10 cellular contexts compared by ENCODE assay signal in the genomic region with DNA sequence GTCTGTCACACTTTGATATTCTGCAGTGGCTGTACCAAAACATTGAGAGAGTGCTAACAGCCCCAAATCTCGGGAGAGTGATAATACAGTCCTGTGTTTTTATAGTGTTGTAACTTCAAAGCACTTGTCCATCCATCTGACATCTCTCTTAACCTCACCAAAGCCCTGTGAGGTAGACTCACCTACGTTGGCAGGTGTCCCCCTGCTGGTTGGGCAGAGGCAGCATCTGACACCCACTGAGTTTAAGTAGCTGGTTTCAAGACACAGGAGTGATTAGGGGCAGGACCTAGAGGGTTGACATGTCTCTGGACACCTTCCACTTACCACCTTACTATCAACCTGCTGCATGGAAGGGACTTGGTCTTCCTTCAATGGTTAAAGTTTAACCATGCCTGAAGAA. TPM values are rescaled to one million over a fixed set of nuclear protein-coding genes. Genes with fewer than 3 reads are reported as not detected.
DNase-seq lines count a peak whose midpoint lies in the region; ATAC-seq, FAIRE-seq and TF ChIP-seq lines count a peak whose summit lies in the region.
"Had no signal": no experiment of that assay in that cellular context is flagged by ENCODE, and none has a peak within 500 bp of the region (broad histone marks: within the 10 kb centered on the region; RNA-seq: fewer than 3 reads in every experiment).

No MANE protein-coding gene starts in this region.

- in situ Hi-C loops in IMR-90 (cut with MboI; ENCODE audit: low sequenced_read_pairs) (no loop called here), GM12878 (cut with MboI) (no loop called here)

- H3K9ac ChIP-seq in IMR-90 (ENCODE audit: low read depth, low read length) (no peak overlapping the region), GM12878 (ENCODE audit: control insufficient read depth, insufficient read depth, low read length) (no peak overlapping the region), mesendoderm (ENCODE audit: low read length) (no peak overlapping the region)

- H3K36me3 ChIP-seq in IMR-90 (ENCODE audit: control insufficient read depth, insufficient read depth, low read length), result no peaks in the 10 kb centered on the region
- H3K36me3 ChIP-seq in GM12878 (ENCODE audit: control insufficient read depth in 2 of 2, insufficient read depth in 2 of 2, low read length in 1 of 2), result no peaks in the 10 kb centered on the region
- no peaks in the 10 kb centered on the region for H3K36me3 ChIP-seq in mesendoderm (ENCODE audit: control insufficient read depth, insufficient read depth, low read length)

- H3K27ac ChIP-seq in IMR-90 (ENCODE audit: insufficient read depth, low read length) (no peak overlapping the region), GM12878 (ENCODE audit: control insufficient read depth, insufficient read depth) (no peak overlapping the region), mesendoderm (ENCODE audit: low read depth, low read length) (no peak overlapping the region)

- TF ChIP-seq EP300 in GM12878 (IDR thresholded peaks at IDR 0.05; ENCODE audit: borderline replicate concordance in 1 of 2, control insufficient read depth in 1 of 2, low read depth in 2 of 2, low read length in 2 of 2), result no peak

- FAIRE-seq in GM12878 (lab: Jason Lieb, UNC), result no peak
- FAIRE-seq: colon had no signal

- H4K8ac ChIP-seq in IMR-90 (ENCODE audit: low read depth in 2 of 2, low read length in 2 of 2), result no peak overlapping the region; a peak in 1 of 4 replicates
- H4K8ac ChIP-seq in mesendoderm (ENCODE audit: low read depth, low read length), result no peak overlapping the region

- TF ChIP-seq CTCF in GM12872 (IDR thresholded peaks at IDR 0.05; ENCODE audit: insufficient read depth, low read depth, low read length) (peak; percentile 68), IMR-90 (conservative IDR thresholded peaks at IDR 0.05; ENCODE audit: low read depth, low read length) (no peak), GM12878 (IDR thresholded peaks at IDR 0.05 in 2 of 3, conservative IDR thresholded peaks at IDR 0.05 in 1 of 3; ENCODE audit: control insufficient read depth in 2 of 3, extremely low read depth in 1 of 3, insufficient read depth in 1 of 3, low read depth in 3 of 3, low read length in 3 of 3) (peak; percentile 38 to 54 (median 51); a peak in 5 of 6 replicates)

- BruUV-seq in IMR-90 (replicated peaks; lab: Mats Ljungman, UMichigan) (no TSS peak), GM12878 (replicated peaks; lab: Mats Ljungman, UMichigan) (no TSS peak)

- H3K4me1 ChIP-seq in IMR-90 (ENCODE audit: control insufficient read depth, insufficient read depth, low read length) (peaks cover 25% of the 10 kb centered on the region), GM12878 (ENCODE audit: control insufficient read depth, insufficient read depth, low read length) (no peaks in the 10 kb centered on the region), mesendoderm (ENCODE audit: control insufficient read depth, low read depth, low read length) (peaks cover 3% of the 10 kb centered on the region)

- H2AFZ ChIP-seq in IMR-90 (replicated peaks; ENCODE audit: low read length, poor library complexity), result no peak overlapping the region
- H2AFZ ChIP-seq in GM12878 (ENCODE audit: control insufficient read depth, low read depth, low read length), result no peak overlapping the region

- intact Hi-C loops in IMR-90 (cut with micrococcal nuclease), result loop anchor here (5.0 kb wide), 1 partner anchor 60 kb away; no protein-coding TSS in a partner anchor
- intact Hi-C loops in GM12878 (cut with micrococcal nuclease; ENCODE audit: unreplicated experiment), result no loop called here

- H3K79me1 ChIP-seq in IMR-90 (ENCODE audit: low read depth in 1 of 2, low read length in 2 of 2), result no peaks in the 10 kb centered on the region
- peaks cover 3% of the 10 kb centered on the region for H3K79me1 ChIP-seq in mesendoderm (ENCODE audit: low read length)

- H4K5ac ChIP-seq in IMR-90 (ENCODE audit: low read depth, low read length), result no peak overlapping the region; the same call in 1 of the 2 replicates
- no peak overlapping the region for H4K5ac ChIP-seq in mesendoderm (ENCODE audit: low read length)

- no peak for TF ChIP-seq RAD21 in IMR-90 (IDR thresholded peaks at IDR 0.05; ENCODE audit: low read length)
- peak; percentile 37 for TF ChIP-seq RAD21 in GM12878 (IDR thresholded peaks at IDR 0.05; ENCODE audit: insufficient read depth, low read depth, low read length)

- no peak for DNase-seq in IMR-90
- DNase-seq in GM12878 (ENCODE audit: low read depth, low spot score), result no peak
- peak; percentile 64 for DNase-seq in mesendoderm
- DNase-seq in KG1 (lab: John Stamatoyannopoulos, UW), result no peak
- DNase-seq in NCI-H2029 treated with DMSO at 0.1 percent for 48 hours (lab: John Stamatoyannopoulos, UW), result no peak
- DNase-seq: NCI-H345 had no signal

- H3K79me2 ChIP-seq in GM12878 (ENCODE audit: control insufficient read depth, insufficient read depth, low read length) (no peaks in the 10 kb centered on the region), mesendoderm (ENCODE audit: control insufficient read depth, insufficient read depth, low read length) (no peaks in the 10 kb centered on the region)

- no peak overlapping the region for H2AK9ac ChIP-seq in IMR-90 (replicated peaks; ENCODE audit: low read depth, low read length, poor library complexity)

- H3K27me3 ChIP-seq in IMR-90 (ENCODE audit: control insufficient read depth, insufficient read depth, low read length) (no peaks in the 10 kb centered on the region), GM12878 (replicated peaks in 1 of 2; ENCODE audit: control insufficient read depth in 2 of 2, insufficient read depth in 2 of 2, low read length in 1 of 2) (no peaks in the 10 kb centered on the region; a peak in 1 of 4 replicates), mesendoderm (ENCODE audit: insufficient read depth, low read length, poor library complexity) (no peaks in the 10 kb centered on the region)

- peak overlapping the region; percentile 66; the same call in 1 of the 2 replicates for H2AK5ac ChIP-seq in IMR-90 (ENCODE audit: low read depth, low read length)
- no peak overlapping the region for H2AK5ac ChIP-seq in mesendoderm (ENCODE audit: low read length)

- no peak overlapping the region; the same call in 1 of the 2 replicates for H3K14ac ChIP-seq in IMR-90 (replicated peaks; ENCODE audit: low read depth, low read length)

- H3K9me3 ChIP-seq in IMR-90 (ENCODE audit: control insufficient read depth, insufficient read depth, low read length) (no peaks in the 10 kb centered on the region), GM12878 (replicated peaks; ENCODE audit: control insufficient read depth, insufficient read depth, low read length) (no peaks in the 10 kb centered on the region)

- H2BK5ac ChIP-seq in IMR-90 (ENCODE audit: low read depth, low read length, poor library complexity, severe bottlenecking), result no peak overlapping the region
- no peak overlapping the region for H2BK5ac ChIP-seq in mesendoderm (ENCODE audit: low read length)

- CTCF ChIA-PET in IMR-90 (lab: Yijun Ruan, JAX), result no interaction called here
- CTCF ChIA-PET in GM12878 (lab: Yijun Ruan, JAX), result interaction anchor here (0.6 to 1.3 kb wide), 8 partner anchors 10 to 189 kb away, joined by 3 to 6 read pairs (median 3); no protein-coding TSS in a partner anchor

- H4K20me1 ChIP-seq in IMR-90 (ENCODE audit: insufficient read depth, low read length) (no peaks in the 10 kb centered on the region), GM12878 (ENCODE audit: control insufficient read depth, insufficient read depth) (no peaks in the 10 kb centered on the region)

- TF ChIP-seq POLR2A in IMR-90 (IDR thresholded peaks at IDR 0.05; ENCODE audit: low read depth, low read length) (no peak), GM12878 (IDR thresholded peaks at IDR 0.05; ENCODE audit: low read depth, low read length) (no peak)

- POLR2A ChIA-PET in IMR-90 (lab: Charles Lee; ENCODE audit: unreplicated experiment), result no interaction called here
- POLR2A ChIA-PET in GM12878 (lab: Charles Lee), result no interaction called here

- no CpG with 5 or more reads among the region's 2 CpGs for WGBS in IMR-90 (ENCODE audit: extremely low coverage in 2 of 2, insufficient read length in 1 of 2), 2 experiments
- WGBS in GM12878 (ENCODE audit: insufficient coverage, insufficient replicate concordance, low lambda C conversion rate, missing lambda C conversion rate), result 0% methylated on average over 2 of the region's 2 CpGs
- no CpG with 5 or more reads among the region's 2 CpGs for WGBS in mesendoderm (ENCODE audit: extremely low coverage, insufficient coverage, low lambda C conversion rate)

- H3K4me3 ChIP-seq in IMR-90 (ENCODE audit: insufficient read depth, low read depth, low read length) (no peak overlapping the region), GM12878 (no peak overlapping the region), mesendoderm (ENCODE audit: low read length) (no peak overlapping the region)

- H3K9me1 ChIP-seq in IMR-90 (ENCODE audit: insufficient read depth, low read length), result peaks cover 21% of the 10 kb centered on the region

- H2BK20ac ChIP-seq in IMR-90 (ENCODE audit: low read depth, low read length), result peak overlapping the region; percentile 69

- 0 out of 2 replicates have a peak overlapping the region, but pooled peaks have one; percentile 29 for H3K23ac ChIP-seq in IMR-90 (ENCODE audit: low read depth, low read length)
- no peak overlapping the region for H3K23ac ChIP-seq in mesendoderm (ENCODE audit: low read length)

- dilution Hi-C loops in IMR-90 (cut with HindIII; ENCODE audit: low sequenced_read_pairs, unreplicated experiment), result no loop called here

- no peak overlapping the region; the same call in 1 of the 2 replicates for H3K18ac ChIP-seq in IMR-90 (ENCODE audit: low read depth, low read length)
- H3K18ac ChIP-seq in mesendoderm (ENCODE audit: low read length), result no peak overlapping the region

- peak overlapping the region; percentile 34; the same call in 1 of the 2 replicates for H3K4ac ChIP-seq in IMR-90 (ENCODE audit: low read depth, low read length)
- H3K4ac ChIP-seq in mesendoderm (ENCODE audit: low read depth, low read length), result no peak overlapping the region

- no peak for ATAC-seq in IMR-90 (ENCODE audit: low read depth)
- ATAC-seq in GM12878, result peak; percentile 75
- no peak for ATAC-seq in HG02571 (IDR thresholded peaks at IDR 0.05; ENCODE audit: unreplicated experiment)
- ATAC-seq: activated CD4-positive, CD25-positive, alpha-beta regulatory T cell treated with anti-CD3 and anti-CD28 coated beads, Interleukin-2, amount 50 U/mL, for 24 hours had no signal

- H3K56ac ChIP-seq in IMR-90 (ENCODE audit: extremely low read depth, insufficient read depth, low read length) (no peak overlapping the region), mesendoderm (ENCODE audit: low read length) (no peak overlapping the region)

- RAD21 ChIA-PET in GM12878 (lab: Charles Lee; ENCODE audit: unreplicated experiment), result interaction anchor here (1.0 kb wide), 1 partner anchor 181 kb away, joined by 3 read pairs; no protein-coding TSS in a partner anchor

- H2BK15ac ChIP-seq in IMR-90 (ENCODE audit: low read depth, low read length) (peak overlapping the region; percentile 89), mesendoderm (replicated peaks; ENCODE audit: low read depth) (no peak overlapping the region)

- H3K4me2 ChIP-seq in IMR-90 (ENCODE audit: low read depth, low read length) (no peak overlapping the region), GM12878 (ENCODE audit: control insufficient read depth, insufficient read depth) (no peak overlapping the region), mesendoderm (ENCODE audit: low read length) (no peak overlapping the region)

- peak overlapping the region; percentile 24 for H4K91ac ChIP-seq in IMR-90 (ENCODE audit: insufficient read depth, low read depth, low read length)

- SMC1A ChIA-PET in GM12878 (lab: Charles Lee; ENCODE audit: uncharacterized antibody, unreplicated experiment), result no interaction called here

- peak overlapping the region; percentile 5 for H2BK120ac ChIP-seq in IMR-90 (ENCODE audit: low read depth, low read length)
- no peak overlapping the region for H2BK120ac ChIP-seq in mesendoderm (ENCODE audit: low read depth, low read length)

RNA-seq across cellular contexts. Expression of a gene that starts 22.9 kb away (rescaled TPM):
- total RNA-seq in IMR-90 (2012; rRNA removed) (1.7 and 2.3 TPM in 2 replicates), GM12878 (2014; rRNA removed) (not detected in 2 replicates), GM12878 (2014; rRNA removed; fragmentation: Illumina TruSeq; extraction: Trizol) (not detected in 2 replicates), GM12878 (2021) (0.03 and 0.05 TPM in 2 replicates)
- polyA plus RNA-seq in IMR-90 (2012; rRNA removed) (0.83 and 1.0 TPM in 2 replicates), GM12878 (2011; rRNA removed) (not detected in 2 replicates), GM12878 (2014; fragmentation: Illumina TruSeq; extraction: Trizol) (not detected in 2 replicates), GM12878 (2014; fragmentation: Nextera tagmentation; extraction: Ambion mirVana) (not detected), GM12878 (2014; rRNA removed) (not detected in 2 replicates), GM12878 (2016; fragmentation: Nextera tagmentation; extraction: Ambion mirVana) (under 1 TPM in 1 of 2 experiments, not detected in 1; 0.04 TPM)
- 0.35 and 0.63 TPM in 2 replicates for polyA plus RNA-seq in IMR-90 (2012; cell fraction: cytosol; rRNA removed)
- polyA plus RNA-seq in IMR-90 (2012; cell fraction: nucleus; rRNA removed; ENCODE audit: low replicate concordance), result 0.21 and 0.54 TPM in 2 replicates
- not detected in 2 replicates for total RNA-seq in GM12878 (2013; cell fraction: nucleolus; rRNA removed)
- not detected for polyA plus RNA-seq in GM12878 (2011; ENCODE audit: low read depth)
- polyA plus RNA-seq in GM12878 (2011; cell fraction: cytosol; rRNA removed), result not detected in 2 replicates
- polyA plus RNA-seq in GM12878 (2011; cell fraction: nucleus; rRNA removed), result not detected in 2 replicates
- polyA plus RNA-seq in GM12878 (2012), result 0.03 TPM in 1 of 2 replicates, not detected in the other
- polyA minus RNA-seq in GM12878 (2011; rRNA and poly(A)+ RNA removed), result not detected in 2 replicates
- not detected in 2 replicates for polyA minus RNA-seq in GM12878 (2011; cell fraction: cytosol; rRNA and poly(A)+ RNA removed)
- not detected in 2 replicates for polyA minus RNA-seq in GM12878 (2011; cell fraction: nucleus; rRNA and poly(A)+ RNA removed)
- 7.5 TPM for polyA plus RNA-seq in mesendoderm (2013, experiment 1 of 2)
- polyA plus RNA-seq in mesendoderm (2013, experiment 2 of 2), result 7.4 TPM
